In genomic region chr6:12911387-12911960, GRCh38 we compare ENCODE assay signal across 8 cellular contexts.
DNase-seq lines count a peak whose midpoint lies in the region; ATAC-seq, FAIRE-seq and TF ChIP-seq lines count a peak whose summit lies in the region.

No MANE protein-coding gene starts in this region.

- no peaks in the 10 kb centered on the region for H3K79me2 ChIP-seq in H1 (ENCODE audit: control insufficient read depth in 1 of 2, insufficient read depth in 2 of 2, low read length in 2 of 2)

- no peak overlapping the region for H3K18ac ChIP-seq in H1 (ENCODE audit: extremely low read depth, low read length)

- H4K5ac ChIP-seq in H1 (ENCODE audit: insufficient read length, low read depth, low read length): no peak overlapping the region

- no peaks in the 10 kb centered on the region for H3K23me2 ChIP-seq in H1 (ENCODE audit: low read depth, low read length)

- TF ChIP-seq POLR2A in H1 (IDR thresholded peaks at IDR 0.05; ENCODE audit: control extremely low read depth in 1 of 2, low read depth in 2 of 2, low read length in 2 of 2): no peak

- H3K9me3 ChIP-seq in H1 (ENCODE audit: insufficient read depth in 2 of 2, low read depth in 1 of 2, low read length in 1 of 2): no peaks in the 10 kb centered on the region
- no peaks in the 10 kb centered on the region for H3K9me3 ChIP-seq in pancreas

- FAIRE-seq in H1 (lab: Jason Lieb, UNC): no peak
- FAIRE-seq in pancreas (lab: Jason Lieb, UNC): peak; percentile 79

- no peak overlapping the region for H3K56ac ChIP-seq in H1 (replicated peaks; ENCODE audit: insufficient read length, low read depth, low read length)

- no peak overlapping the region for H2BK12ac ChIP-seq in H1 (ENCODE audit: low read depth, low read length)

- peak; percentile 54 to 60 for TF ChIP-seq RAD21 in H1 (IDR thresholded peaks at IDR 0.05 in 1 of 2, conservative IDR thresholded peaks at IDR 0.05 in 1 of 2; ENCODE audit: low read depth in 2 of 2, low read length in 2 of 2)

- WGBS in H1 (ENCODE audit: extremely low coverage in 1 of 2, insufficient coverage in 1 of 2, insufficient read length in 1 of 2, insufficient replicate concordance in 2 of 2, low coverage in 1 of 2, low lambda C conversion rate in 2 of 2, missing lambda C conversion rate in 1 of 2), 2 experiments: 49% methylated on average over 2 of the region's 2 CpGs; no CpG with 5 or more reads in 1 of the 2 experiments
- 9 to 10% methylated on average over 2 of the region's 2 CpGs for whole genome bisulfite sequencing in pancreas, 2 donors

- no peak overlapping the region for H2BK15ac ChIP-seq in H1 (ENCODE audit: low read length)

- H2AK5ac ChIP-seq in H1 (ENCODE audit: low read depth, low read length): no peak overlapping the region

- H2BK20ac ChIP-seq in H1 (ENCODE audit: low read length): no peak overlapping the region

- no peak overlapping the region for H4K91ac ChIP-seq in H1 (replicated peaks; ENCODE audit: insufficient read length, low read length)

- H3K4me2 ChIP-seq in H1 (ENCODE audit: insufficient read depth in 1 of 2, low read depth in 2 of 2, low read length in 2 of 2): no peak overlapping the region; a peak in 1 of 4 replicates

- no peak overlapping the region for H3K9ac ChIP-seq in H1 (replicated peaks in 1 of 4; ENCODE audit: extremely low read depth in 1 of 4, low read depth in 3 of 4, low read length in 3 of 4)

- TF ChIP-seq CTCF in GM12875 (IDR thresholded peaks at IDR 0.05; ENCODE audit: borderline replicate concordance, insufficient read depth, low read depth, low read length): peak; percentile 13; the same call in 1 of the 2 replicates
- TF ChIP-seq CTCF in H1 (IDR thresholded peaks at IDR 0.05; ENCODE audit: control extremely low read depth in 1 of 3, insufficient read depth in 1 of 3, low read depth in 1 of 3, low read length in 3 of 3): peak in 2 of 3 experiments; percentile 14 to 44; a peak in 2 of 4 replicates
- TF ChIP-seq CTCF in pancreas (IDR thresholded peaks at IDR 0.05): peak in 2 of 4 donors; percentile 33 to 44

- no peak overlapping the region for H3K14ac ChIP-seq in H1 (ENCODE audit: insufficient read length)

- H3K27ac ChIP-seq in H1 (ENCODE audit: low read depth, low read length) (no peak overlapping the region), pancreas (no peak overlapping the region)

- H2BK120ac ChIP-seq in H1 (replicated peaks; ENCODE audit: low read depth, low read length): no peak overlapping the region

- POLR2A ChIA-PET in H1 (lab: Charles Lee; ENCODE audit: partially characterized antibody): no interaction called here

- peak; percentile 55 to 82 (median 74) for ATAC-seq in pancreas
- ATAC-seq in HG03108 (IDR thresholded peaks at IDR 0.05; ENCODE audit: unreplicated experiment): no peak
- ATAC-seq in GM18502 (IDR thresholded peaks at IDR 0.05; ENCODE audit: poor library complexity, unreplicated experiment): no peak

- no peak overlapping the region for H3K23ac ChIP-seq in H1 (ENCODE audit: insufficient read length)

- H3K4me3 ChIP-seq in GM12875 (ENCODE audit: low read depth, low read length) (no peak overlapping the region), H1 (ENCODE audit: extremely low read depth in 1 of 4, insufficient read depth in 2 of 4, low read depth in 3 of 4, low read length in 4 of 4) (no peak overlapping the region), pancreas (no peak overlapping the region)

- peaks cover 0 to 8% (median 3%) of the 10 kb centered on the region in 4 experiments; a peak in 5 of 7 replicates for H3K4me1 ChIP-seq in H1 (replicated peaks in 1 of 4; ENCODE audit: control insufficient read depth in 3 of 4, insufficient read depth in 4 of 4, low read length in 3 of 4)
- no peaks in the 10 kb centered on the region for H3K4me1 ChIP-seq in pancreas

- no peak overlapping the region for H4K8ac ChIP-seq in H1 (ENCODE audit: extremely low read depth, insufficient read depth, low read length)

- DNase-seq in A172 (ENCODE audit: low spot score) (peak; percentile 46), NCI-H774 (lab: John Stamatoyannopoulos, UW) (peak; percentile 8), H1 (ENCODE audit: low read depth in 1 of 2, low spot score in 2 of 2) (no peak), pancreas (no peak)
- no peak for DNase-seq in activated naive CD4-positive, alpha-beta T cell treated with anti-CD3 and anti-CD28 coated beads, Interleukin-2, amount 50 U/mL, for 16 hours

- TF ChIP-seq EP300 in H1 (IDR thresholded peaks at IDR 0.05; ENCODE audit: borderline replicate concordance in 1 of 2, low read depth in 2 of 2, low read length in 2 of 2): no peak

- H3K36me3 ChIP-seq in H1 (ENCODE audit: control insufficient read depth in 2 of 4, insufficient read depth in 4 of 4, low read length in 3 of 4) (no peaks in the 10 kb centered on the region), pancreas (no peaks in the 10 kb centered on the region)

- intact Hi-C loops in pancreas (cut with DNase I): loop anchor here in 2 of 3 donors (5.0 to 10.0 kb wide), 2 partner anchors 213 to 421 kb away; no protein-coding TSS in a partner anchor

- H4K20me1 ChIP-seq in H1 (replicated peaks in 1 of 2; ENCODE audit: control insufficient read depth in 1 of 2, insufficient read depth in 2 of 2, low read length in 2 of 2): no peaks in the 10 kb centered on the region

- no peak overlapping the region for H2AFZ ChIP-seq in H1 (ENCODE audit: low read length)

- H3K79me1 ChIP-seq in H1 (ENCODE audit: low read depth, low read length): peaks cover 4% of the 10 kb centered on the region; the same call in 1 of the 2 replicates

- H3K27me3 ChIP-seq in H1 (replicated peaks in 1 of 4; ENCODE audit: control insufficient read depth in 3 of 4, extremely low read depth in 1 of 4, insufficient read depth in 3 of 4, low read length in 3 of 4): no peaks in the 10 kb centered on the region
- H3K27me3 ChIP-seq in pancreas: no peaks in the 10 kb centered on the region

- CTCF ChIA-PET in H1 (lab: Charles Lee; ENCODE audit: partially characterized antibody): interaction anchor here (0.6 to 5.3 kb wide), 37 partner anchors 9 to 417 kb away, joined by 3 to 37 read pairs (median 4); partner anchors contain the start of gene TBC1D7

- no peak overlapping the region for H3K4ac ChIP-seq in H1 (replicated peaks; ENCODE audit: insufficient read length, low read depth, low read length)

- no peak overlapping the region for H2BK5ac ChIP-seq in H1 (ENCODE audit: low read depth, low read length)

TF ChIP-seq in H1, 55 proteins besides CTCF, POLR2A, EP300 and RAD21:
- TF ChIP-seq KDM1A (IDR thresholded peaks at IDR 0.05; ENCODE audit: borderline replicate concordance, low read length) (no peak), EZH2 (IDR thresholded peaks at IDR 0.05; ENCODE audit: low read depth, low read length, severe bottlenecking) (no peak), ZNF274 (IDR thresholded peaks at IDR 0.05; ENCODE audit: borderline replicate concordance, extremely low read depth, low read length) (no peak), BRCA1 (IDR thresholded peaks at IDR 0.05; ENCODE audit: low read depth, low read length) (no peak), MAFK (IDR thresholded peaks at IDR 0.05; ENCODE audit: low read depth, low read length) (no peak), SIRT6 (IDR thresholded peaks at IDR 0.05; ENCODE audit: low read length) (no peak), ATF2 (IDR thresholded peaks at IDR 0.05; ENCODE audit: low read length) (no peak), GTF2F1 (IDR thresholded peaks at IDR 0.05; ENCODE audit: borderline replicate concordance, low read depth, low read length) (no peak), CHD1 (IDR thresholded peaks at IDR 0.05; ENCODE audit: low read depth, low read length) (no peak), CEBPB (IDR thresholded peaks at IDR 0.05; ENCODE audit: low read depth, low read length) (no peak), BCL11A (IDR thresholded peaks at IDR 0.05; ENCODE audit: low read depth in 2 of 2, low read length in 2 of 2) (no peak), JUND (IDR thresholded peaks at IDR 0.05; ENCODE audit: low read length) (no peak), TAF1 (IDR thresholded peaks at IDR 0.05; ENCODE audit: low read depth, low read length) (no peak)

Comparison
In these comparisons a context has a peak if more than half of its experiments do, and no peak if none do; other contexts are left out.
1. DNase-seq: peak in A172 (single experiment) and NCI-H774 (single experiment); none in H1 (0 of 2), pancreas (0 of 6) and activated naive CD4-positive, alpha-beta T cell treated with anti-CD3 and anti-CD28 coated beads, Interleukin-2, amount 50 U/mL, for 16 hours (single experiment).
2. ATAC-seq: peak in pancreas (4 of 4); none in HG03108 (single experiment) and GM18502 (single experiment).